17 cellular contexts compared by ENCODE assay signal in the genomic region with DNA sequence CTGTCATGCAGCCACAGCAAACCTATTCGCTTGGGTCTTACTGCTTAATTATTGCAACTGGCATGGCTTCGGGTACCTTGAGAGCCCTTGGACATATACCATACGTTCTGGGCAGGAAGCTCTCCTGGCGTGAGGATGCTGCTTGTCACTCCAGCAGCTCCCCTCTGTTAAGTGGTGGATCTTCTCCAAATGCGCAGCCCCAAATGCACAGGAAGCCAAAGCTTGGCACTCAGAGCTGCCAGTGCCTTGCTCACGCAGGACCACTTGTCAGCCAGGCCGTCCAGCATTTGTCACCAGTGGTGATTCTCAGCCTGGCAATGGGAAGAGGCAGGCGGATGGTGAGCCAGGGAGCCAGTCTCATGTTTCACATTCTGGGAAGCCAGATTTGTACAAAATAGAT.
DNase-seq lines count a peak whose midpoint lies in the region; ATAC-seq and TF ChIP-seq lines count a peak whose summit lies in the region.
"Had no signal": no experiment of that assay in that cellular context is flagged by ENCODE, and none has a peak within 500 bp of the region (broad histone marks: within the 10 kb centered on the region; RNA-seq: fewer than 3 reads in every experiment).

No MANE protein-coding gene starts in this region.

- intact Hi-C loops in cardiac septum (cut with DNase I): no loop called here
- intact Hi-C loops in Right ventricle myocardium superior (cut with DNase I): no loop called here
- intact Hi-C loops in vagina (cut with DNase I): no loop called here
- intact Hi-C loops in PC-3 (cut with micrococcal nuclease): no loop called here

- no peaks in the 10 kb centered on the region for H4K20me1 ChIP-seq in PC-3 (ENCODE audit: low read length)

- peaks cover 4 to 7% of the 10 kb centered on the region in 2 donors for H3K9me3 Mint-ChIP-seq in effector memory CD8-positive, alpha-beta T cell
- H3K9me3 Mint-ChIP-seq: mesothelial cell of epicardium had no signal

- no peak overlapping the region for H2AFZ ChIP-seq in PC-3 (ENCODE audit: low read length)

- H3K9me2 ChIP-seq in PC-3 (replicated peaks; ENCODE audit: low read length): no peaks in the 10 kb centered on the region
- H3K9me2 ChIP-seq: SK-N-SH had no signal

- no peaks in the 10 kb centered on the region for H3K79me2 ChIP-seq in PC-3 (ENCODE audit: low read length)

- peaks cover 69% of the 10 kb centered on the region for H3K4me1 Mint-ChIP-seq in T-helper 17 cell
- peaks cover 82 to 89% of the 10 kb centered on the region in 2 donors for H3K4me1 Mint-ChIP-seq in effector memory CD8-positive, alpha-beta T cell (ENCODE audit: low read depth in 2 of 2)

- peaks cover 2% of the 10 kb centered on the region for H3K36me3 Mint-ChIP-seq in T-helper 17 cell (ENCODE audit: low read depth)
- peaks cover 17% of the 10 kb centered on the region for H3K36me3 Mint-ChIP-seq in effector memory CD8-positive, alpha-beta T cell (ENCODE audit: insufficient read depth)
- H3K36me3 Mint-ChIP-seq: mesothelial cell of epicardium had no signal

- no peak for TF ChIP-seq CTCF in vagina (IDR thresholded peaks at IDR 0.05)
- TF ChIP-seq CTCF in PC-3 (conservative IDR thresholded peaks at IDR 0.05; ENCODE audit: low read depth, low read length): no peak

- no peaks in the 10 kb centered on the region for H3K27me3 Mint-ChIP-seq in T-helper 17 cell
- no peaks in the 10 kb centered on the region for H3K27me3 Mint-ChIP-seq in effector memory CD8-positive, alpha-beta T cell

- CTCF ChIA-PET in PC-3 (lab: Charles Lee): no interaction called here

- POLR2A ChIA-PET in PC-3 (lab: Charles Lee; ENCODE audit: unreplicated experiment): no interaction called here

- H3K9ac ChIP-seq in PC-3 (ENCODE audit: low read length): no peak overlapping the region
- H3K9ac ChIP-seq: SK-N-SH had no signal

- peak overlapping the region; percentile 100 for H3K27ac Mint-ChIP-seq in T-helper 17 cell
- H3K27ac Mint-ChIP-seq in effector memory CD8-positive, alpha-beta T cell: peak overlapping the region; percentile 92 to 98
- H3K27ac Mint-ChIP-seq: mesothelial cell of epicardium had no signal

- H3K9me3 ChIP-seq in T-helper 17 cell (ENCODE audit: control insufficient read depth, low read length, poor library complexity, severe bottlenecking) (no peaks in the 10 kb centered on the region), vagina (no peaks in the 10 kb centered on the region), PC-3 (ENCODE audit: low read length) (no peaks in the 10 kb centered on the region)
- H3K9me3 ChIP-seq: colonic mucosa, SK-N-SH, upper lobe of right lung had no signal

- H3K36me3 ChIP-seq in vagina (no peaks in the 10 kb centered on the region), PC-3 (ENCODE audit: low read depth, low read length) (no peaks in the 10 kb centered on the region)
- H3K36me3 ChIP-seq: colonic mucosa, HAP-1, upper lobe of right lung had no signal

- H3K4me1 ChIP-seq in vagina (peaks cover 7% of the 10 kb centered on the region), PC-3 (ENCODE audit: insufficient read depth, low read length) (peaks cover 5% of the 10 kb centered on the region; the same call in 1 of the 2 replicates)
- H3K4me1 ChIP-seq: colonic mucosa, upper lobe of right lung had no signal

- no peaks in the 10 kb centered on the region for H3K27me3 ChIP-seq in vagina
- no peaks in the 10 kb centered on the region for H3K27me3 ChIP-seq in PC-3 (ENCODE audit: low read length)
- H3K27me3 ChIP-seq: colonic mucosa, upper lobe of right lung had no signal

- BruUV-seq in PC-3 (replicated peaks; lab: Mats Ljungman, UMichigan): no TSS peak

- H3K27ac ChIP-seq in vagina (peak overlapping the region; percentile 23), PC-3 (ENCODE audit: low read length) (no peak overlapping the region)
- H3K27ac ChIP-seq: colonic mucosa, upper lobe of right lung had no signal

- no peak for TF ChIP-seq POLR2A in vagina (IDR thresholded peaks at IDR 0.05)

- peak overlapping the region; percentile 72 for H3K4me3 Mint-ChIP-seq in T-helper 17 cell
- peak overlapping the region; percentile 64 to 73 for H3K4me3 Mint-ChIP-seq in effector memory CD8-positive, alpha-beta T cell
- H3K4me3 Mint-ChIP-seq: mesothelial cell of epicardium had no signal

- H3K4me2 ChIP-seq in PC-3 (ENCODE audit: low read length): no peak overlapping the region
- H3K4me2 ChIP-seq: SK-N-SH had no signal

- no peak overlapping the region for H3K4me3 ChIP-seq in vagina
- no peak overlapping the region for H3K4me3 ChIP-seq in PC-3 (ENCODE audit: low read length)
- H3K4me3 ChIP-seq: colonic mucosa, HAP-1, upper lobe of right lung had no signal

- no peaks in the 10 kb centered on the region for H3F3A ChIP-seq in PC-3 (ENCODE audit: low read length, unreplicated experiment)

- no peak for ATAC-seq in Right ventricle myocardium superior (ENCODE audit: poor library complexity)
- ATAC-seq in T-helper 17 cell: no peak
- no peak for ATAC-seq in effector memory CD8-positive, alpha-beta T cell (replicated peaks)
- ATAC-seq in PC-3: no peak
- ATAC-seq: Panc1 had no signal

- DNase-seq in cardiac septum (ENCODE audit: low spot score) (peak; percentile 56), Right ventricle myocardium superior (no peak), T-helper 17 cell (no peak), vagina (ENCODE audit: extremely low spot score in 2 of 2) (no peak), NCI-H2081 treated with DMSO at 0.1 percent for 48 hours (lab: John Stamatoyannopoulos, UW) (no peak), PC-3 (no peak)
- no peak for DNase-seq in effector memory CD8-positive, alpha-beta T cell
- DNase-seq: aorta, Calu3, colonic mucosa, NCI-H1417, NCI-H774, SK-N-SH, upper lobe of right lung had no signal
